9 cellular contexts compared by ENCODE assay signal in the genomic region with DNA sequence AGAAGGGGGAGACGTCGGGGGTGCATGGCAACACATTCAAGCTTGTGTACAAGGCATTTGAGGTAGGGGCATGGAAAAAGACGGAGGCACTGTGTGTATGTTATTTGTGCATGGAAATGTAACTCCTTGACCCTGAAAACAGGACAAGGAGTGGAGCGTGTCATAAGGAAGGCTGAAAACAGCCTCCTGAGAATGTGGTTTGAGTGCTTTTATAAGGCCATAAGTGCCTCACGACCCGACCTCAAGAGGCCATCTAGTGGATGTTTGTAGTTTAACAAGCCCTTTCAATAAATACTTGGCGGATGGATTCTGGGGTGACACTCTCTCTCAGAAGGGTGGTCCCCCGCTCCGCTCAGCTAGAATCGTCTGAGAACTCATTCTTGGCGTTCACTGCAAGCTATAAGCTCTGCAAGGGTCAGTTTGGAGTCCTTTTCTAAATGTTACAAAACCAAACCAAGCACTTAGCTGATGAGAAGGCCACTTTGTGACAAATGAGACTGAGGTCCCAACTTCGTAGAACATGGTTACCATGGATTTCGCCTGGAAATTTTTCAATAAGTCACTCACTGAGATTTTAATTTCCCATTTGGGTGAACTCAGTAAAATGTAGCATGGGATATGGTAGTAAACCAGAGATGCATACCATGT. TPM values are rescaled to one million over a fixed set of nuclear protein-coding genes. Genes with fewer than 3 reads are reported as not detected.
DNase-seq lines count a peak whose midpoint lies in the region; ATAC-seq and TF ChIP-seq lines count a peak whose summit lies in the region.
"Had no signal": no experiment of that assay in that cellular context is flagged by ENCODE, and none has a peak within 500 bp of the region (broad histone marks: within the 10 kb centered on the region; RNA-seq: fewer than 3 reads in every experiment).

No MANE protein-coding gene starts in this region.

- H3K36me3 Mint-ChIP-seq in glutamatergic neuron (ENCODE audit: unreplicated experiment), result no peaks in the 10 kb centered on the region

- no peaks in the 10 kb centered on the region for H3K9me3 ChIP-seq in HCT116 (ENCODE audit: control insufficient read depth in 1 of 2, insufficient read depth in 1 of 2, low read depth in 1 of 2, low read length in 2 of 2)
- H3K9me3 ChIP-seq: pancreas had no signal

- no peak overlapping the region for H3K4me3 Mint-ChIP-seq in glutamatergic neuron (ENCODE audit: unreplicated experiment)

- TF ChIP-seq CTCF in HCT116 (IDR thresholded peaks at IDR 0.05 in 2 of 3, conservative IDR thresholded peaks at IDR 0.05 in 1 of 3; ENCODE audit: borderline replicate concordance in 1 of 3, insufficient read depth in 1 of 3, low read depth in 2 of 3, low read length in 2 of 3) (peak in 2 of 3 experiments; percentile 40 to 55; a peak in 4 of 6 replicates), glutamatergic neuron (IDR thresholded peaks at IDR 0.05; ENCODE audit: partially characterized antibody, unreplicated experiment) (peak; percentile 75)

- no peaks in the 10 kb centered on the region for H4K20me1 ChIP-seq in HCT116 (ENCODE audit: insufficient read depth)

- H3K27ac Mint-ChIP-seq in glutamatergic neuron (ENCODE audit: unreplicated experiment), result no peak overlapping the region

- no TSS peak for BruUV-seq in HCT116 (replicated peaks; lab: Mats Ljungman, UMichigan)

- no peaks in the 10 kb centered on the region for H3K9me3 Mint-ChIP-seq in glutamatergic neuron (ENCODE audit: unreplicated experiment)

- H3K4me3 ChIP-seq in HCT116 (replicated peaks in 1 of 2; ENCODE audit: low read depth in 1 of 2, low read length in 2 of 2), result no peak overlapping the region
- H3K4me3 ChIP-seq: pancreas had no signal

- H3K4me1 ChIP-seq in HCT116 (ENCODE audit: control insufficient read depth in 1 of 2, insufficient read depth in 2 of 2, low read length in 2 of 2), result no peaks in the 10 kb centered on the region
- H3K4me1 ChIP-seq: pancreas had no signal

- intact Hi-C loops in HCT116 (cut with micrococcal nuclease), result loop anchor here (2.0 kb wide), 1 partner anchor 127 kb away; no protein-coding TSS in a partner anchor

- no peak overlapping the region for H3K27ac ChIP-seq in HCT116 (ENCODE audit: low read depth, low read length)
- H3K27ac ChIP-seq: pancreas had no signal

- H2AFZ ChIP-seq in HCT116 (ENCODE audit: low read depth, low read length, poor library complexity, severe bottlenecking), result peak overlapping the region; percentile 19

- H3K27me3 ChIP-seq in HCT116 (ENCODE audit: insufficient read depth, low read length), result no peaks in the 10 kb centered on the region
- H3K27me3 ChIP-seq: pancreas had no signal

- DNase-seq in NCI-H2171 treated with DMSO at 0.1 percent for 48 hours (lab: John Stamatoyannopoulos, UW), result peak; percentile 11
- no peak for DNase-seq in NCI-H2171 (lab: John Stamatoyannopoulos, UW)
- peak; percentile 19 for DNase-seq in HCT116 (ENCODE audit: low read depth, low spot score)
- DNase-seq in glutamatergic neuron, result no peak
- no peak for DNase-seq in Ammon's horn (ENCODE audit: low spot score)
- DNase-seq: pancreas had no signal

- no peak for TF ChIP-seq POLR2A in HCT116 (IDR thresholded peaks at IDR 0.05; ENCODE audit: borderline replicate concordance, extremely low read depth, insufficient read depth, insufficient read length)

- TF ChIP-seq RAD21 in HCT116 (IDR thresholded peaks at IDR 0.05; ENCODE audit: low read depth), result peak; percentile 43

- RAD21 ChIA-PET in HCT116 (lab: Charles Lee; ENCODE audit: low non-redundant PET in 1 of 2, low total read pairs in 2 of 2, uncharacterized antibody in 2 of 2, unreplicated experiment in 2 of 2), result no interaction called here

- H3K4me1 Mint-ChIP-seq in glutamatergic neuron (ENCODE audit: low read depth, unreplicated experiment), result peaks cover 3% of the 10 kb centered on the region

- H3K4me2 ChIP-seq in HCT116 (ENCODE audit: low read length), result no peak overlapping the region

- no peaks in the 10 kb centered on the region for H3K36me3 ChIP-seq in HCT116 (ENCODE audit: control insufficient read depth in 1 of 2, insufficient read depth in 2 of 2, low read length in 2 of 2)
- H3K36me3 ChIP-seq: pancreas had no signal

- CTCF ChIA-PET in HCT116 (lab: Charles Lee), result interaction anchor here (0.7 to 1.5 kb wide), 4 partner anchors 9 to 245 kb away, joined by 3 to 4 read pairs (median 3); no protein-coding TSS in a partner anchor

- H3K9me2 ChIP-seq in HCT116 (ENCODE audit: insufficient read depth), result no peaks in the 10 kb centered on the region

- no peak overlapping the region for H3K9ac ChIP-seq in HCT116 (ENCODE audit: low read length)

- POLR2A ChIA-PET in HCT116 (lab: Charles Lee), result no interaction called here

- ATAC-seq in HCT116 (peak; percentile 66; the same call in 1 of the 2 replicates), SK-N-SH treated with all-trans-retinoic acid at 6 μM for 48 hours (peak; percentile 57; the same call in 2 of the 3 replicates), HG02973 (IDR thresholded peaks at IDR 0.05; ENCODE audit: unreplicated experiment) (no peak), GM18861 (IDR thresholded peaks at IDR 0.05; ENCODE audit: unreplicated experiment) (no peak)

- H3K79me2 ChIP-seq in HCT116 (ENCODE audit: insufficient read depth, low read length), result no peaks in the 10 kb centered on the region

- no peaks in the 10 kb centered on the region for H3K27me3 Mint-ChIP-seq in glutamatergic neuron (ENCODE audit: unreplicated experiment)

TF ChIP-seq in HCT116, 20 proteins besides CTCF, POLR2A, EP300 and RAD21:
- TF ChIP-seq EZH2 (IDR thresholded peaks at IDR 0.05) (no peak), ATF3 (IDR thresholded peaks at IDR 0.05) (no peak), MAX (IDR thresholded peaks at IDR 0.05) (no peak), CEBPB (IDR thresholded peaks at IDR 0.05; ENCODE audit: low read depth) (no peak), FOSL1 (IDR thresholded peaks at IDR 0.05; ENCODE audit: low read depth) (no peak), JUND (IDR thresholded peaks at IDR 0.05) (no peak), CBX3 (IDR thresholded peaks at IDR 0.05; ENCODE audit: low read depth) (no peak), EZH2phosphoT487 (IDR thresholded peaks at IDR 0.05; ENCODE audit: borderline replicate concordance) (no peak)

TF ChIP-seq in SK-N-SH treated with all-trans-retinoic acid at 6 μM for 48 hours, 23 proteins besides CTCF, POLR2A, EP300 and RAD21:
- no peak for TF ChIP-seq PPARA (CRISPR knock-in tag; IDR thresholded peaks at IDR 0.05; ENCODE audit: borderline replicate concordance)
- TF ChIP-seq ZC3H10 (CRISPR knock-in tag; IDR thresholded peaks at IDR 0.05), result no peak
- no peak for TF ChIP-seq ZFP3 (CRISPR knock-in tag; IDR thresholded peaks at IDR 0.05)
- TF ChIP-seq BACH2 (CRISPR knock-in tag; IDR thresholded peaks at IDR 0.05; ENCODE audit: borderline replicate concordance), result no peak
- no peak for TF ChIP-seq ZFP30 (CRISPR knock-in tag; IDR thresholded peaks at IDR 0.05)
- no peak for TF ChIP-seq ARNTL (CRISPR knock-in tag; IDR thresholded peaks at IDR 0.05; ENCODE audit: borderline replicate concordance, low read depth)
- no peak for TF ChIP-seq ZNF565 (CRISPR knock-in tag; conservative IDR thresholded peaks at IDR 0.05; ENCODE audit: low read depth)
- TF ChIP-seq ESRRG (CRISPR knock-in tag; IDR thresholded peaks at IDR 0.05), result no peak
- TF ChIP-seq POU6F1 (CRISPR knock-in tag; IDR thresholded peaks at IDR 0.05; ENCODE audit: borderline replicate concordance, low read depth), result no peak
- TF ChIP-seq, protein P1, sequence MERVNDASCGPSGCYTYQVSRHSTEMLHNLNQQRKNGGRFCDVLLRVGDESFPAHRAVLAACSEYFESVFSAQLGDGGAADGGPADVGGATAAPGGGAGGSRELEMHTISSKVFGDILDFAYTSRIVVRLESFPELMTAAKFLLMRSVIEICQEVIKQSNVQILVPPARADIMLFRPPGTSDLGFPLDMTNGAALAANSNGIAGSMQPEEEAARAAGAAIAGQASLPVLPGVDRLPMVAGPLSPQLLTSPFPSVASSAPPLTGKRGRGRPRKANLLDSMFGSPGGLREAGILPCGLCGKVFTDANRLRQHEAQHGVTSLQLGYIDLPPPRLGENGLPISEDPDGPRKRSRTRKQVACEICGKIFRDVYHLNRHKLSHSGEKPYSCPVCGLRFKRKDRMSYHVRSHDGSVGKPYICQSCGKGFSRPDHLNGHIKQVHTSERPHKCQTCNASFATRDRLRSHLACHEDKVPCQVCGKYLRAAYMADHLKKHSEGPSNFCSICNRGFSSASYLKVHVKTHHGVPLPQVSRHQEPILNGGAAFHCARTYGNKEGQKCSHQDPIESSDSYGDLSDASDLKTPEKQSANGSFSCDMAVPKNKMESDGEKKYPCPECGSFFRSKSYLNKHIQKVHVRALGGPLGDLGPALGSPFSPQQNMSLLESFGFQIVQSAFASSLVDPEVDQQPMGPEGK (CRISPR knock-in tag; IDR thresholded peaks at IDR 0.05; ENCODE audit: borderline replicate concordance), result no peak
- no peak for TF ChIP-seq CSDC2 (CRISPR knock-in tag; IDR thresholded peaks at IDR 0.05)

RNA-seq across cellular contexts. Expression of gene CLCA4, which starts 38.8 kb away (rescaled TPM):
- total RNA-seq in HCT116 (2021; ENCODE audit: unreplicated experiment) (not detected), glutamatergic neuron (ENCODE audit: unreplicated experiment) (not detected)
- not detected in 2 replicates for polyA plus RNA-seq in HCT116 (2012)

RNA-seq across cellular contexts. Expression of gene CLCA1, which starts 39.3 kb away (rescaled TPM):
- total RNA-seq in HCT116 (2021; ENCODE audit: unreplicated experiment), result 0.12 TPM
- not detected in 2 replicates for polyA plus RNA-seq in HCT116 (2012)
- not detected for total RNA-seq in glutamatergic neuron (ENCODE audit: unreplicated experiment)

Comparison
In these comparisons a context has a peak if more than half of its experiments do, and no peak if none do; other contexts are left out.
1. DNase-seq: peak in NCI-H2171 treated with DMSO at 0.1 percent for 48 hours (single experiment) and HCT116 (single experiment); none in NCI-H2171 (single experiment), glutamatergic neuron (single experiment) and Ammon's horn (single experiment).
2. ATAC-seq: peak in HCT116 (single experiment) and SK-N-SH treated with all-trans-retinoic acid at 6 μM for 48 hours (single experiment); none in HG02973 (single experiment) and GM18861 (single experiment).